Comparison of ENCODE assay signal across 10 cellular contexts in genomic region chrX:105191878-105192277, GRCh38. TPM values are rescaled to one million over a fixed set of nuclear protein-coding genes. Genes with fewer than 3 reads are reported as not detected.
DNase-seq lines count a peak whose midpoint lies in the region; ATAC-seq and TF ChIP-seq lines count a peak whose summit lies in the region.
"Had no signal": no experiment of that assay in that cellular context is flagged by ENCODE, and none has a peak within 500 bp of the region (broad histone marks: within the 10 kb centered on the region; RNA-seq: fewer than 3 reads in every experiment).

No MANE protein-coding gene starts in this region.

- H3K27me3 ChIP-seq in Caco-2 (replicated peaks; ENCODE audit: control insufficient read depth, insufficient read depth, low read length) (no peaks in the 10 kb centered on the region), HCT116 (ENCODE audit: insufficient read depth, low read length) (no peaks in the 10 kb centered on the region)
- H3K27me3 ChIP-seq: SJSA1 had no signal

- POLR2A ChIA-PET in Caco-2 (lab: Charles Lee) (no interaction called here), HCT116 (lab: Charles Lee) (no interaction called here)

- no peak overlapping the region for H2AFZ ChIP-seq in HCT116 (ENCODE audit: low read depth, low read length, poor library complexity, severe bottlenecking)

- TF ChIP-seq POLR2A in HCT116 (IDR thresholded peaks at IDR 0.05; ENCODE audit: borderline replicate concordance, extremely low read depth, insufficient read depth, insufficient read length), result no peak

- DNase-seq in Caco-2, result peak; percentile 32 to 41
- no peak for DNase-seq in HCT116 (ENCODE audit: low read depth, low spot score)
- DNase-seq in RKO (ENCODE audit: low spot score), result peak; percentile 47
- DNase-seq in iris pigment epithelial cell (ENCODE audit: low read depth), result peak; percentile 36
- no peak for DNase-seq in stimulated activated CD4-positive, alpha-beta T cell treated with anti-CD3 and anti-CD28 coated beads, Interleukin-4, amount 100 ng/mL, for 24 hours
- no peak for DNase-seq in NCI-H187 treated with DMSO at 0.1 percent for 48 hours (lab: John Stamatoyannopoulos, UW)

- no peaks in the 10 kb centered on the region for H3K36me3 ChIP-seq in Caco-2 (ENCODE audit: control insufficient read depth, insufficient read depth, low read length)
- no peaks in the 10 kb centered on the region for H3K36me3 ChIP-seq in HCT116 (ENCODE audit: control insufficient read depth in 1 of 2, insufficient read depth in 2 of 2, low read length in 2 of 2)
- H3K36me3 ChIP-seq: SJSA1 had no signal

- H3K27ac ChIP-seq in HCT116 (ENCODE audit: low read depth, low read length), result no peak overlapping the region
- H3K27ac ChIP-seq: SJSA1 had no signal

- H3K9me3 Mint-ChIP-seq in Caco-2 (ENCODE audit: unreplicated experiment), result no peaks in the 10 kb centered on the region

- TF ChIP-seq CTCF in Caco-2 (IDR thresholded peaks at IDR 0.05; ENCODE audit: insufficient read depth in 1 of 2, low read depth in 1 of 2, low read length in 1 of 2, severe bottlenecking in 1 of 2, unreplicated experiment in 1 of 2) (peak in 1 of 2 experiments; percentile 43), HCT116 (IDR thresholded peaks at IDR 0.05 in 2 of 3, conservative IDR thresholded peaks at IDR 0.05 in 1 of 3; ENCODE audit: borderline replicate concordance in 1 of 3, insufficient read depth in 1 of 3, low read depth in 2 of 3, low read length in 2 of 3) (peak in 2 of 3 experiments; percentile 32 to 36; a peak in 4 of 6 replicates)

- RAD21 ChIA-PET in HCT116 (lab: Charles Lee; ENCODE audit: low non-redundant PET in 1 of 2, low total read pairs in 2 of 2, uncharacterized antibody in 2 of 2, unreplicated experiment in 2 of 2), result no interaction called here

- no peaks in the 10 kb centered on the region for H3K4me1 Mint-ChIP-seq in Caco-2 (ENCODE audit: low read depth, unreplicated experiment)

- no peaks in the 10 kb centered on the region for H3K27me3 Mint-ChIP-seq in Caco-2 (ENCODE audit: insufficient read depth, unreplicated experiment)

- no peaks in the 10 kb centered on the region for H3K79me2 ChIP-seq in HCT116 (ENCODE audit: insufficient read depth, low read length)

- no peak overlapping the region for H3K9ac ChIP-seq in HCT116 (ENCODE audit: low read length)

- BruUV-seq in Caco-2 (replicated peaks; lab: Mats Ljungman, UMichigan) (no TSS peak), HCT116 (replicated peaks; lab: Mats Ljungman, UMichigan) (no TSS peak)

- H3K27ac Mint-ChIP-seq in Caco-2 (ENCODE audit: unreplicated experiment), result no peak overlapping the region

- H3K9me2 ChIP-seq in HCT116 (ENCODE audit: insufficient read depth), result no peaks in the 10 kb centered on the region

- no peak overlapping the region for H3K4me2 ChIP-seq in HCT116 (ENCODE audit: low read length)

- H3K36me3 Mint-ChIP-seq in Caco-2 (ENCODE audit: insufficient read depth, unreplicated experiment), result no peaks in the 10 kb centered on the region

- no peaks in the 10 kb centered on the region for H3K9me3 ChIP-seq in Caco-2
- H3K9me3 ChIP-seq in HCT116 (ENCODE audit: control insufficient read depth in 1 of 2, insufficient read depth in 1 of 2, low read depth in 1 of 2, low read length in 2 of 2), result no peaks in the 10 kb centered on the region
- H3K9me3 ChIP-seq: SJSA1 had no signal

- no peak overlapping the region for H3K4me3 Mint-ChIP-seq in Caco-2 (ENCODE audit: unreplicated experiment)

- no peaks in the 10 kb centered on the region for H3K4me1 ChIP-seq in Caco-2
- no peaks in the 10 kb centered on the region for H3K4me1 ChIP-seq in HCT116 (ENCODE audit: control insufficient read depth in 1 of 2, insufficient read depth in 2 of 2, low read length in 2 of 2)
- H3K4me1 ChIP-seq: SJSA1 had no signal

- intact Hi-C loops in Caco-2 (cut with micrococcal nuclease; ENCODE audit: unreplicated experiment) (loop anchor here (10.0 kb wide), 1 partner anchor 83 kb away; no protein-coding TSS in a partner anchor), HCT116 (cut with micrococcal nuclease) (no loop called here)

- H4K20me1 ChIP-seq in HCT116 (ENCODE audit: insufficient read depth), result no peaks in the 10 kb centered on the region

- CTCF ChIA-PET in Caco-2 (lab: Charles Lee) (no interaction called here), HCT116 (lab: Charles Lee) (interaction anchor here (1.2 to 1.3 kb wide), 2 partner anchors 510 to 523 kb away, joined by 3 to 7 read pairs; no protein-coding TSS in a partner anchor)

- H3K4me3 ChIP-seq in Caco-2 (ENCODE audit: low read depth, low read length) (no peak overlapping the region), HCT116 (replicated peaks in 1 of 2; ENCODE audit: low read depth in 1 of 2, low read length in 2 of 2) (no peak overlapping the region)
- H3K4me3 ChIP-seq: SJSA1 had no signal

- ATAC-seq in HCT116 (peak; percentile 66; the same call in 1 of the 2 replicates), GM19397 (IDR thresholded peaks at IDR 0.05; ENCODE audit: unreplicated experiment) (no peak), GM19463 (IDR thresholded peaks at IDR 0.05; ENCODE audit: unreplicated experiment) (no peak)

- TF ChIP-seq RAD21 in HCT116 (IDR thresholded peaks at IDR 0.05; ENCODE audit: low read depth), result no peak

TF ChIP-seq in HCT116, 20 proteins besides CTCF, POLR2A, EP300 and RAD21:
- no peak for TF ChIP-seq ZBTB33 (IDR thresholded peaks at IDR 0.05; ENCODE audit: extremely low read depth, insufficient replicate concordance, low read length)
- no peak for TF ChIP-seq ZFX (IDR thresholded peaks at IDR 0.05)
- no peak for TF ChIP-seq ZNF274 (IDR thresholded peaks at IDR 0.05; ENCODE audit: low read depth, low read length)
TF ChIP-seq in HCT116: peak in this region for 0.

RNA-seq across cellular contexts. Expression of gene TEX13A, which starts 28.6 kb away (rescaled TPM):
- total RNA-seq in Caco-2 (2022), result not detected in 2 replicates
- not detected for total RNA-seq in HCT116 (2021; ENCODE audit: unreplicated experiment)
- polyA plus RNA-seq in HCT116 (2012), result not detected in 2 replicates
- total RNA-seq: glomerular endothelial cell, SJSA1 had no signal

Comparison
In these comparisons a context has a peak if more than half of its experiments do, and no peak if none do; other contexts are left out.
1. DNase-seq: peak in Caco-2 (2 of 2), RKO (single experiment) and iris pigment epithelial cell (single experiment); none in HCT116 (single experiment), stimulated activated CD4-positive, alpha-beta T cell treated with anti-CD3 and anti-CD28 coated beads, Interleukin-4, amount 100 ng/mL, for 24 hours (single experiment) and NCI-H187 treated with DMSO at 0.1 percent for 48 hours (single experiment).